ENCODE assay signal across 18 cellular contexts in genomic region chr2:164661349-164661748, GRCh38. TPM values are rescaled to one million over a fixed set of nuclear protein-coding genes. Genes with fewer than 3 reads are reported as not detected.
DNase-seq lines count a peak whose midpoint lies in the region; ATAC-seq, FAIRE-seq and TF ChIP-seq lines count a peak whose summit lies in the region.
"Had no signal": no experiment of that assay in that cellular context is flagged by ENCODE, and none has a peak within 500 bp of the region (broad histone marks: within the 10 kb centered on the region; RNA-seq: fewer than 3 reads in every experiment).

No MANE protein-coding gene starts in this region.

- H3K27ac ChIP-seq in HEK293 (ENCODE audit: extremely low read depth, low read depth, low read length) (no peak overlapping the region), small intestine (ENCODE audit: low read depth in 1 of 2, low read length in 1 of 2) (no peak overlapping the region)
- H3K27ac ChIP-seq: BLaER1 had no signal

- ATAC-seq in SK-N-SH treated with all-trans-retinoic acid at 6 μM for 48 hours (no peak), GM18498 (IDR thresholded peaks at IDR 0.05; ENCODE audit: unreplicated experiment) (no peak), GM18907 (IDR thresholded peaks at IDR 0.05; ENCODE audit: unreplicated experiment) (no peak)
- ATAC-seq: activated CD8-positive, alpha-beta memory T cell treated with anti-CD3 and anti-CD28 coated beads, Interleukin-2, amount 10 ng/mL, durations not matched to agents 7 days and 5 days; naive thymus-derived CD4-positive, alpha-beta T cell had no signal

- H3K4me1 ChIP-seq in HEK293 (ENCODE audit: control insufficient read depth, insufficient read depth, low read length), result no peaks in the 10 kb centered on the region
- H3K4me1 ChIP-seq in small intestine (ENCODE audit: control insufficient read depth in 2 of 2, insufficient read depth in 1 of 2, low read depth in 1 of 2, low read length in 1 of 2), result no peaks in the 10 kb centered on the region
- H3K4me1 ChIP-seq: BLaER1 had no signal

- DNase-seq in fibroblast of gingiva (ENCODE audit: low read depth) (peak; percentile 29), small intestine (no peak), NCI-H2227 treated with DMSO at 0.1 percent for 48 hours (lab: John Stamatoyannopoulos, UW) (no peak)
- DNase-seq: activated CD4-positive, alpha-beta T cell treated with anti-CD3 and anti-CD28 coated beads for 1 hour; activated CD8-positive, alpha-beta memory T cell treated with anti-CD3 and anti-CD28 coated beads, Interleukin-2, amount 10 ng/mL, durations not matched to agents 7 days and 5 days; amygdala; DMS 273 treated with DMSO at 0.1 percent for 48 hours; glutamatergic neuron; naive thymus-derived CD4-positive, alpha-beta T cell; NCI-H146; posterior cingulate gyrus; SHP77 treated with DMSO at 0.1 percent for 48 hours had no signal

- H3K9me3 ChIP-seq in HEK293 (ENCODE audit: control insufficient read depth, insufficient read depth, low read depth, low read length) (no peaks in the 10 kb centered on the region), small intestine (ENCODE audit: control insufficient read depth, low read depth) (no peaks in the 10 kb centered on the region)
- H3K9me3 ChIP-seq: BLaER1 had no signal

- CTCF ChIA-PET in HEK293 (lab: Yijun Ruan, JAX), result interaction anchor here (1.1 kb wide), 1 partner anchor 101 kb away, joined by 3 read pairs; no protein-coding TSS in a partner anchor

- H3K36me3 ChIP-seq in HEK293 (ENCODE audit: control insufficient read depth in 2 of 2, insufficient read depth in 1 of 2, low read length in 2 of 2) (no peaks in the 10 kb centered on the region), small intestine (ENCODE audit: control insufficient read depth in 2 of 2, insufficient read depth in 2 of 2, low read length in 2 of 2) (no peaks in the 10 kb centered on the region)
- H3K36me3 ChIP-seq: BLaER1 had no signal

- no peaks in the 10 kb centered on the region for H3K27me3 ChIP-seq in small intestine (ENCODE audit: control insufficient read depth in 2 of 2, insufficient read depth in 2 of 2, low read length in 2 of 2)
- H3K27me3 ChIP-seq: BLaER1 had no signal

- TF ChIP-seq CTCF in HEK293 (tag by site-specific recombination; IDR thresholded peaks at IDR 0.05), result no peak

- FAIRE-seq in small intestine (lab: Jason Lieb, UNC), result peak; percentile 15

- no peak overlapping the region for H3K4me3 ChIP-seq in HEK293 (ENCODE audit: low read depth, low read length)
- H3K4me3 ChIP-seq in small intestine (ENCODE audit: low read depth in 1 of 2, low read length in 2 of 2), result no peak overlapping the region
- H3K4me3 ChIP-seq: BLaER1, lung had no signal

- POLR2A ChIA-PET in HEK293 (lab: Yijun Ruan, JAX), result no interaction called here

TF ChIP-seq in HEK293, 187 proteins besides CTCF, POLR2A, EP300 and RAD21:
- TF ChIP-seq BCL6B (tag by site-specific recombination; IDR thresholded peaks at IDR 0.05) (0 out of 2 replicates have a peak, but pooled peaks have one; percentile 23), TRIM28 (IDR thresholded peaks at IDR 0.05; ENCODE audit: borderline replicate concordance, low read length) (no peak), ZNF677 (tag by site-specific recombination; IDR thresholded peaks at IDR 0.05) (no peak), ZNF24 (tag by site-specific recombination; IDR thresholded peaks at IDR 0.05) (no peak)

TF ChIP-seq in SK-N-SH treated with all-trans-retinoic acid at 6 μM for 48 hours, 23 proteins besides CTCF, POLR2A, EP300 and RAD21:
- no peak for TF ChIP-seq PPARA (CRISPR knock-in tag; IDR thresholded peaks at IDR 0.05; ENCODE audit: borderline replicate concordance)
- no peak for TF ChIP-seq ESRRG (CRISPR knock-in tag; IDR thresholded peaks at IDR 0.05)
- peak; percentile 66; the same call in 1 of the 2 replicates for TF ChIP-seq ZC3H10 (CRISPR knock-in tag; IDR thresholded peaks at IDR 0.05)
- TF ChIP-seq TCF4 (CRISPR knock-in tag; IDR thresholded peaks at IDR 0.05; ENCODE audit: borderline replicate concordance), result 0 out of 2 replicates have a peak, but pooled peaks have one; percentile 28
- no peak for TF ChIP-seq SNAI2 (CRISPR knock-in tag; IDR thresholded peaks at IDR 0.05)
- TF ChIP-seq CREB5 (CRISPR knock-in tag; IDR thresholded peaks at IDR 0.05; ENCODE audit: low read depth), result peak; percentile 45; the same call in 1 of the 2 replicates
- no peak for TF ChIP-seq TOX (CRISPR knock-in tag; IDR thresholded peaks at IDR 0.05; ENCODE audit: borderline replicate concordance)
- no peak for TF ChIP-seq POU6F1 (CRISPR knock-in tag; IDR thresholded peaks at IDR 0.05; ENCODE audit: borderline replicate concordance, low read depth)
- TF ChIP-seq ZNF8 (CRISPR knock-in tag; IDR thresholded peaks at IDR 0.05), result no peak
- no peak for TF ChIP-seq ZNF70 (CRISPR knock-in tag; IDR thresholded peaks at IDR 0.05)
- no peak for TF ChIP-seq OSR1 (CRISPR knock-in tag; IDR thresholded peaks at IDR 0.05)
- no peak for TF ChIP-seq ZNF565 (CRISPR knock-in tag; conservative IDR thresholded peaks at IDR 0.05; ENCODE audit: low read depth)
- TF ChIP-seq TSHZ2 (CRISPR knock-in tag; IDR thresholded peaks at IDR 0.05), result no peak
- no peak for TF ChIP-seq BACH2 (CRISPR knock-in tag; IDR thresholded peaks at IDR 0.05; ENCODE audit: borderline replicate concordance)
- peak; percentile 94 for TF ChIP-seq ISL1 (CRISPR knock-in tag; IDR thresholded peaks at IDR 0.05)
- no peak for TF ChIP-seq ZFP3 (CRISPR knock-in tag; IDR thresholded peaks at IDR 0.05)
- TF ChIP-seq CSRNP3 (CRISPR knock-in tag; IDR thresholded peaks at IDR 0.05), result no peak
- no peak for TF ChIP-seq CSDC2 (CRISPR knock-in tag; IDR thresholded peaks at IDR 0.05)
- no peak for TF ChIP-seq ZFP30 (CRISPR knock-in tag; IDR thresholded peaks at IDR 0.05)
- no peak for TF ChIP-seq GLIS3 (CRISPR knock-in tag; IDR thresholded peaks at IDR 0.05)
- TF ChIP-seq ARNTL (CRISPR knock-in tag; IDR thresholded peaks at IDR 0.05; ENCODE audit: borderline replicate concordance, low read depth), result no peak

RNA-seq across cellular contexts. Expression of gene GRB14, which starts 40.1 kb away (rescaled TPM):
- 1 to 10 TPM in 1 of 3 donors, under 1 TPM in 1, not detected in 1; 0.45 to 2.0 TPM for polyA plus RNA-seq in small intestine
- polyA plus RNA-seq: naive thymus-derived CD4-positive, alpha-beta T cell had no signal
